Comparison of ENCODE assay signal across 8 cellular contexts in genomic region chr1:232950197-232950918, GRCh38. TPM values are rescaled to one million over a fixed set of nuclear protein-coding genes. Genes with fewer than 3 reads are reported as not detected.
A peak's percentile ranks its signal among the peaks of the same experiment; 100 is the strongest.
DNase-seq lines count a peak whose midpoint lies in the region; ATAC-seq and TF ChIP-seq lines count a peak whose summit lies in the region.

Gene NTPCR, plus strand, starts transcription at chr1:232950611. Its CDS starts 100 bp downstream, at chr1:232950711.

- POLR2A ChIA-PET in AG04449 (lab: Yijun Ruan, JAX) (no interaction called here), WTC11 (lab: Charles Lee) (no interaction called here)

- ATAC-seq in GM18873 (IDR thresholded peaks at IDR 0.05; ENCODE audit: low FRiP score, unreplicated experiment) (peak; percentile 82), HG03139 (IDR thresholded peaks at IDR 0.05; ENCODE audit: unreplicated experiment) (peak; percentile 86), WTC11 (peak; percentile 78)

- no peaks in the 10 kb centered on the region; the same call in 1 of the 2 replicates for H3K9me3 Mint-ChIP-seq in WTC11
- H3K9me3 Mint-ChIP-seq in immature natural killer cell: no peaks in the 10 kb centered on the region

- H3K27me3 Mint-ChIP-seq in WTC11 (ENCODE audit: low read depth): peaks cover 6% of the 10 kb centered on the region; the same call in 1 of the 2 replicates
- H3K27me3 Mint-ChIP-seq in immature natural killer cell (ENCODE audit: low read depth in 3 of 3): peaks cover 2 to 15% (median 8%) of the 10 kb centered on the region in 3 donors

- no peak for TF ChIP-seq POLR2A in spleen (IDR thresholded peaks at IDR 0.05)

- H3K4me1 Mint-ChIP-seq in WTC11 (peaks cover 49% of the 10 kb centered on the region), immature natural killer cell (peaks cover 43 to 48% of the 10 kb centered on the region in 2 donors)

- CTCF ChIA-PET in AG04449 (lab: Yijun Ruan, JAX): no interaction called here
- CTCF ChIA-PET in WTC11 (lab: Charles Lee): interaction anchor here (1.6 kb wide), 1 partner anchor 70 kb away, joined by 4 read pairs; no protein-coding TSS in a partner anchor

- H3K4me1 ChIP-seq in spleen: peaks cover 10 to 32% (median 28%) of the 10 kb centered on the region in 6 donors

- H3K36me3 Mint-ChIP-seq in WTC11 (peaks cover 8% of the 10 kb centered on the region), immature natural killer cell (no peaks in the 10 kb centered on the region)

- H3K4me3 ChIP-seq in AG04449 (ENCODE audit: low read depth, low read length) (peak within 1 kb of the TSS; percentile 85), cardiac fibroblast (replicated peaks in 1 of 2; ENCODE audit: low read depth in 2 of 2, low read length in 2 of 2) (peak within 1 kb of the TSS; percentile 86 to 87), spleen (peak within 1 kb of the TSS; percentile 78 to 87 (median 84))

- peak; percentile 46 for DNase-seq in AG04449 (ENCODE audit: low read depth, low spot score)
- peak; percentile 58 for DNase-seq in NCI-H226
- DNase-seq in WTC11 (ENCODE audit: low spot score): peak; percentile 98
- DNase-seq in cardiac fibroblast (ENCODE audit: low read depth in 2 of 2): peak; percentile 94 to 95
- DNase-seq in immature natural killer cell: peak; percentile 92 to 95 (median 94)
- peak; percentile 97 for DNase-seq in spleen

- intact Hi-C loops in spleen (cut with DNase I; ENCODE audit: low total_unique reads): loop anchor here (10.0 kb wide), 1 partner anchor 316 kb away; the partner anchor contains the start of gene SIPA1L2

- H3K36me3 ChIP-seq in spleen: no peaks in the 10 kb centered on the region

- H3K27ac Mint-ChIP-seq in WTC11: peak within 1 kb of the TSS; percentile 94
- peak within 1 kb of the TSS; percentile 81 to 97 (median 94) for H3K27ac Mint-ChIP-seq in immature natural killer cell

- H3K9me3 ChIP-seq in spleen: no peaks in the 10 kb centered on the region

- H3K27ac ChIP-seq in spleen: peak within 1 kb of the TSS; percentile 74 to 92 (median 84)

- H3K4me3 Mint-ChIP-seq in WTC11 (peak within 1 kb of the TSS; percentile 91), immature natural killer cell (peak within 1 kb of the TSS; percentile 95 to 97 (median 97))

- TF ChIP-seq CTCF in AG04449 (IDR thresholded peaks at IDR 0.05; ENCODE audit: insufficient read depth, low read length, missing control alignments) (peak; percentile 2), WTC11 (IDR thresholded peaks at IDR 0.05) (no peak), cardiac fibroblast (IDR thresholded peaks at IDR 0.05; ENCODE audit: low read depth, low read length) (peak; percentile 8), spleen (IDR thresholded peaks at IDR 0.05 in 8 of 11, conservative IDR thresholded peaks at IDR 0.05 in 3 of 11) (peak in 6 of 11 experiments; percentile 24 to 36 (median 27))

- H3K27me3 ChIP-seq in spleen (replicated peaks in 1 of 7): no peaks in the 10 kb centered on the region

- WGBS in spleen, 5 donors: 0 to 1% (median 1%) methylated on average over 21 to 47 of the region's 47 CpGs

TF ChIP-seq in WTC11, 78 proteins besides CTCF, POLR2A, EP300 and RAD21 (continues in another document):
- TF ChIP-seq NFATC4 (CRISPR knock-in tag; IDR thresholded peaks at IDR 0.05) (0 out of 2 replicates have a peak, but pooled peaks have one; percentile 43), ARID4B (CRISPR knock-in tag; IDR thresholded peaks at IDR 0.05; ENCODE audit: borderline replicate concordance) (0 out of 2 replicates have a peak, but pooled peaks have one; percentile 9), FOXP1 (CRISPR knock-in tag; IDR thresholded peaks at IDR 0.05; ENCODE audit: borderline replicate concordance) (peak; percentile 39; the same call in 1 of the 2 replicates), KAT7 (CRISPR knock-in tag; IDR thresholded peaks at IDR 0.05; ENCODE audit: borderline replicate concordance) (peak; percentile 47; the same call in 1 of the 2 replicates), SMAD3 (CRISPR knock-in tag; IDR thresholded peaks at IDR 0.05; ENCODE audit: borderline replicate concordance) (no peak), SP1 (CRISPR knock-in tag; conservative IDR thresholded peaks at IDR 0.05) (peak; percentile 87), E2F4 (CRISPR knock-in tag; IDR thresholded peaks at IDR 0.05; ENCODE audit: borderline replicate concordance, low read depth) (no peak), FOXK1 (CRISPR knock-in tag; IDR thresholded peaks at IDR 0.05) (peak; percentile 36), AR (CRISPR knock-in tag; IDR thresholded peaks at IDR 0.05) (no peak), MAX (CRISPR knock-in tag; IDR thresholded peaks at IDR 0.05) (peak; percentile 71)

RNA-seq across cellular contexts. Expression of gene NTPCR, which starts in this region (rescaled TPM):
- total RNA-seq in WTC11 (2021) (102 to 109 TPM (median 103 TPM) in 3 replicates), spleen (10 to 100 TPM; 18.8 to 37.9 (median 24.1) TPM)
- polyA plus RNA-seq in immature natural killer cell (10 to 100 TPM; 34.3 to 71.2 (median 57.3) TPM), spleen (10 to 100 TPM; 34.3 to 42.6 (median 40.9) TPM)

Comparison
In these comparisons a context has a peak if more than half of its experiments do, and no peak if none do; other contexts are left out.
1. Peak in every context shown above with its lines: DNase-seq, ATAC-seq, H3K4me3 ChIP-seq and H3K27ac ChIP-seq.
2. DNase-seq: peak in every context shown above with its lines; median percentile 98 in WTC11; 97 in spleen; 94 in cardiac fibroblast; 94 in immature natural killer cell; 58 in NCI-H226; 46 in AG04449.